Comparison of ENCODE assay signal across 1 cellular context in the genomic region with DNA sequence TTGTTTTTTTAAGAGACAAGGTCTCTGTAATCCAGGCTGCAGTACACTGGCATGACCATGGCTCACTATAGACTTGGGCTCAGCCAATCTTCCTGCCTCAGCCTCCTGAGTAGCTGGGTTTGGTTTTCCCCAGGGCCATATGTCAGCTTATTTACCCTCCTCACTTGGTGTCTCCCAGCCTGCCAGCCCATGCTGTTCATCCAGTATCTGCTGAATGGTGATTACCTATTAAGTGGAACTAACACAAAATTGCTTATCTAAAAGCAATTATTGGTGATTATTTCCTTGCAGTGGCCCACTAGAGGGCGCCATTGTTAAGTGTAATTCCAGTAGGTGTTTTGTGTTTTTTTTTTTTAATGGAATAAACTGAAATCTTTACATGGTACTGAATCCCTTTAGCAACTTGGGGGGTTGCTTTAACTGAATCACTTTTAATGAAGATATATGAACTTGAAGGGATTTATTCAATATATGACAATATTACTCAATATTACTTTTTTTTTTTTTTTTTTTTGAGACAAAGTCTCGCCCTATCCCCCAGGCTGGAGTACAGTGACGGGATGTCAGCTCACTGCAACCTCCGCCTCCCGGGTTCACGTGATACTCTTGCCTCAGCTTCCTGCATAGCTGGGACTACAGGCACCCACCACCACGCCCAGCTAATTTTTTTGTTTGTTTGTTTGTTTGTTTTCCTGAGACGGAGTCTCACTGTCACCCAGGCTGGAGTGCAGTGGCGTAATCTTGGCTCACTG.
TF ChIP-seq lines count a peak whose summit lies in the region.

No MANE protein-coding gene starts in this region.

TF ChIP-seq in GM12878, 131 proteins besides CTCF, POLR2A, EP300 and RAD21 (continued from another document):
- TF ChIP-seq, protein P1, sequence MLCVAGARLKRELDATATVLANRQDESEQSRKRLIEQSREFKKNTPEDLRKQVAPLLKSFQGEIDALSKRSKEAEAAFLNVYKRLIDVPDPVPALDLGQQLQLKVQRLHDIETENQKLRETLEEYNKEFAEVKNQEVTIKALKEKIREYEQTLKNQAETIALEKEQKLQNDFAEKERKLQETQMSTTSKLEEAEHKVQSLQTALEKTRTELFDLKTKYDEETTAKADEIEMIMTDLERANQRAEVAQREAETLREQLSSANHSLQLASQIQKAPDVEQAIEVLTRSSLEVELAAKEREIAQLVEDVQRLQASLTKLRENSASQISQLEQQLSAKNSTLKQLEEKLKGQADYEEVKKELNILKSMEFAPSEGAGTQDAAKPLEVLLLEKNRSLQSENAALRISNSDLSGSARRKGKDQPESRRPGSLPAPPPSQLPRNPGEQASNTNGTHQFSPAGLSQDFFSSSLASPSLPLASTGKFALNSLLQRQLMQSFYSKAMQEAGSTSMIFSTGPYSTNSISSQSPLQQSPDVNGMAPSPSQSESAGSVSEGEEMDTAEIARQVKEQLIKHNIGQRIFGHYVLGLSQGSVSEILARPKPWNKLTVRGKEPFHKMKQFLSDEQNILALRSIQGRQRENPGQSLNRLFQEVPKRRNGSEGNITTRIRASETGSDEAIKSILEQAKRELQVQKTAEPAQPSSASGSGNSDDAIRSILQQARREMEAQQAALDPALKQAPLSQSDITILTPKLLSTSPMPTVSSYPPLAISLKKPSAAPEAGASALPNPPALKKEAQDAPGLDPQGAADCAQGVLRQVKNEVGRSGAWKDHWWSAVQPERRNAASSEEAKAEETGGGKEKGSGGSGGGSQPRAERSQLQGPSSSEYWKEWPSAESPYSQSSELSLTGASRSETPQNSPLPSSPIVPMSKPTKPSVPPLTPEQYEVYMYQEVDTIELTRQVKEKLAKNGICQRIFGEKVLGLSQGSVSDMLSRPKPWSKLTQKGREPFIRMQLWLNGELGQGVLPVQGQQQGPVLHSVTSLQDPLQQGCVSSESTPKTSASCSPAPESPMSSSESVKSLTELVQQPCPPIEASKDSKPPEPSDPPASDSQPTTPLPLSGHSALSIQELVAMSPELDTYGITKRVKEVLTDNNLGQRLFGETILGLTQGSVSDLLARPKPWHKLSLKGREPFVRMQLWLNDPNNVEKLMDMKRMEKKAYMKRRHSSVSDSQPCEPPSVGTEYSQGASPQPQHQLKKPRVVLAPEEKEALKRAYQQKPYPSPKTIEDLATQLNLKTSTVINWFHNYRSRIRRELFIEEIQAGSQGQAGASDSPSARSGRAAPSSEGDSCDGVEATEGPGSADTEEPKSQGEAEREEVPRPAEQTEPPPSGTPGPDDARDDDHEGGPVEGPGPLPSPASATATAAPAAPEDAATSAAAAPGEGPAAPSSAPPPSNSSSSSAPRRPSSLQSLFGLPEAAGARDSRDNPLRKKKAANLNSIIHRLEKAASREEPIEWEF (IDR thresholded peaks at IDR 0.05; ENCODE audit: insufficient replicate concordance, low read depth, low read length), result peak; percentile 44
- TF ChIP-seq, protein P2, sequence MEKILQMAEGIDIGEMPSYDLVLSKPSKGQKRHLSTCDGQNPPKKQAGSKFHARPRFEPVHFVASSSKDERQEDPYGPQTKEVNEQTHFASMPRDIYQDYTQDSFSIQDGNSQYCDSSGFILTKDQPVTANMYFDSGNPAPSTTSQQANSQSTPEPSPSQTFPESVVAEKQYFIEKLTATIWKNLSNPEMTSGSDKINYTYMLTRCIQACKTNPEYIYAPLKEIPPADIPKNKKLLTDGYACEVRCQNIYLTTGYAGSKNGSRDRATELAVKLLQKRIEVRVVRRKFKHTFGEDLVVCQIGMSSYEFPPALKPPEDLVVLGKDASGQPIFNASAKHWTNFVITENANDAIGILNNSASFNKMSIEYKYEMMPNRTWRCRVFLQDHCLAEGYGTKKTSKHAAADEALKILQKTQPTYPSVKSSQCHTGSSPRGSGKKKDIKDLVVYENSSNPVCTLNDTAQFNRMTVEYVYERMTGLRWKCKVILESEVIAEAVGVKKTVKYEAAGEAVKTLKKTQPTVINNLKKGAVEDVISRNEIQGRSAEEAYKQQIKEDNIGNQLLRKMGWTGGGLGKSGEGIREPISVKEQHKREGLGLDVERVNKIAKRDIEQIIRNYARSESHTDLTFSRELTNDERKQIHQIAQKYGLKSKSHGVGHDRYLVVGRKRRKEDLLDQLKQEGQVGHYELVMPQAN (conservative IDR thresholded peaks at IDR 0.05), result no peak
- TF ChIP-seq RAD51 (IDR thresholded peaks at IDR 0.05), result no peak
- peak; percentile 93 for TF ChIP-seq ZNF384 (IDR thresholded peaks at IDR 0.05; ENCODE audit: borderline replicate concordance, low read depth, low read length)
